ENCODE assay signal across 17 cellular contexts in the genomic region with DNA sequence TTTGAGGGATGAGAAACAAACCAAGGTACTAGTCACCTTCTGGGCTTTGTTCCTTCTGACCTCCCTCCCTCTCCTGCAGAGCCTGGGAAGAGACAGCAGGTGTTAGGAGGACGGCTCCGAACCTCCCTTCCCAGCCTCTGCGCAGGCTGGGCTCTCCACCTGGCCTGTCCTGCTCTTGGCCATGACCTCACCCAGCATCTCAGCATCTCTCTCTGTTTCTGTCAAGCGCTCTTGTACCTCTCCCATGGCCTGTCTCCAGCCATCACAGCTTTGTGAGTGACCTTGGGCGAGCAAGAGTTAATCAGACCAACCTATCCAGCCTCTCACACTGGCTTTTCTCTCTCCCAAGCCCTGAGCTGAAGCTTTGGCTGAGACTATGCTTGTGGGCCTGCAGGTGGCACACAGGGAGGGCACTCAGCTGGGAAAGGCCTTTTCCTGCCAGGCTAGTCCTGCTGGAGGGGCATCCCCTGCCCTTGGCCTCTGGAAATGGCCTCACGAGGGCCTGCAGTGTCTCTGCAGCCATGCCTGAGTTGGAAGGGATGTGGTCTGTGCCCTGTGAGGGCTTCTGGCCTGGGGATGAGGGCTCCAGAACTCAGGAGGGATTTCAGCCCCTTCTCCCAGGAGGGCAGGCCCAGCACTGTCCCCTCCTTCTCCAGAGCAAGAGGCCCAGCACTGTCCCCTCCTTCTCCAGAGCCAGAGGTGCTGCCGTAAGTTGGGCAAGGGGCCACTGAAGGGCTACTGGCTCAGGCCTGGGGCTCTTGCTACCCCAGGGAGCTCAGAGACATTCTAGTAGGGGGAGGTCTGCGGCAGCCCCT. TPM values are rescaled to one million over a fixed set of nuclear protein-coding genes. Genes with fewer than 3 reads are reported as not detected.
"Had no signal": no experiment of that assay in that cellular context is flagged by ENCODE, and none has a peak within 500 bp of the region (broad histone marks: within the 10 kb centered on the region; RNA-seq: fewer than 3 reads in every experiment).

No MANE protein-coding gene starts in this region.

- H3K36me3 ChIP-seq: left lung, pancreas, uterus, WERI-Rb-1 had no signal

- H3K27me3 ChIP-seq: pancreas had no signal

- H3K27ac ChIP-seq: coronary artery, left lung, pancreas, skin epidermis, uterus, WERI-Rb-1 had no signal

- DNase-seq: activated CD4-positive, alpha-beta T cell treated with anti-CD3 and anti-CD28 coated beads for 4 hours; activated CD8-positive, alpha-beta memory T cell treated with anti-CD3 and anti-CD28 coated beads, Interleukin-2, amount 50 U/mL, for 48 hours; activated CD8-positive, alpha-beta T cell treated with anti-CD3 and anti-CD28 coated beads, Interleukin-2, amount 10 ng/mL, durations not matched to agents 7 days and 5 days; activated naive CD4-positive, alpha-beta T cell treated with Interleukin-2 at 50 U/mL for 16 hours; activated naive CD8-positive, alpha-beta T cell treated with anti-CD3 and anti-CD28 coated beads, Interleukin-2, amount 50 U/mL, for 24 hours; caudate nucleus; effector CD8-positive, alpha-beta T cell; mesendoderm; T-helper 9 cell; uterus; WERI-Rb-1 had no signal

- H3K9me3 ChIP-seq: left lung, pancreas, uterus had no signal

- H3K4me3 ChIP-seq: coronary artery, left lung, pancreas, skin epidermis, uterus had no signal

- FAIRE-seq: pancreas had no signal

- ATAC-seq: activated CD8-positive, alpha-beta T cell treated with anti-CD3 and anti-CD28 coated beads, Interleukin-2, amount 10 ng/mL, durations not matched to agents 7 days and 5 days; activated naive CD8-positive, alpha-beta T cell treated with anti-CD3 and anti-CD28 coated beads, Interleukin-2, amount 50 U/mL, for 24 hours; left lung; pancreas had no signal

RNA-seq across cellular contexts. Expression of a gene that starts 2.1 kb away (rescaled TPM):
- total RNA-seq: activated CD8-positive, alpha-beta T cell treated with anti-CD3 and anti-CD28 coated beads, Interleukin-2, amount 10 ng/mL, durations not matched to agents 7 days and 5 days had no signal

RNA-seq across cellular contexts. Expression of a gene that starts 8.5 kb away (rescaled TPM):
- total RNA-seq: left lung, neural crest cell, pancreas, renal cortical epithelial cell had no signal

RNA-seq across cellular contexts. Expression of a gene that starts 32.7 kb away (rescaled TPM):
- total RNA-seq: activated CD8-positive, alpha-beta T cell treated with anti-CD3 and anti-CD28 coated beads, Interleukin-2, amount 10 ng/mL, durations not matched to agents 7 days and 5 days; left lung; neural crest cell; pancreas; renal cortical epithelial cell; uterus had no signal
